26 cellular contexts compared by ENCODE assay signal in genomic region chr22:23288301-23289129, GRCh38.
"Had no signal": no experiment of that assay in that cellular context is flagged by ENCODE, and none has a peak within 500 bp of the region (broad histone marks: within the 10 kb centered on the region; RNA-seq: fewer than 3 reads in every experiment).

No MANE protein-coding gene starts in this region.

- ATAC-seq: activated CD4-positive, CD25-positive, alpha-beta regulatory T cell treated with anti-CD3 and anti-CD28 coated beads, Interleukin-2, amount 50 U/mL, for 24 hours; foreskin keratinocyte; pancreas; psoas muscle; stimulated activated naive CD8-positive, alpha-beta T cell treated with anti-CD3 and anti-CD28 coated beads, Interleukin-15, Interleukin-2, amounts not matched to agents 100 U/mL and 50 U/mL, for 24 hours had no signal

- H3K27me3 ChIP-seq: ascending aorta, cardiac muscle cell, foreskin keratinocyte, pancreas, spleen, upper lobe of left lung, vagina had no signal

- H3K4me3 ChIP-seq: ascending aorta, cardiac muscle cell, coronary artery, left ventricle myocardium inferior, pancreas, psoas muscle, spleen, thoracic aorta, upper lobe of left lung, vagina had no signal

- H3K9me3 ChIP-seq: ascending aorta, left ventricle myocardium inferior, pancreas, psoas muscle, spleen, thoracic aorta, upper lobe of left lung, vagina had no signal

- DNase-seq: activated CD4-positive, alpha-beta T cell treated with anti-CD3 and anti-CD28 coated beads for 48 hours; activated CD4-positive, alpha-beta T cell treated with anti-CD3 and anti-CD28 coated beads, Interleukin-2, amount 50 U/mL, for 48 hours; activated CD8-positive, alpha-beta memory T cell treated with anti-CD3 and anti-CD28 coated beads for 24 hours; activated effector memory CD4-positive, alpha-beta T cell treated with Interleukin-2 at 50 U/mL for 16 hours; activated naive CD4-positive, alpha-beta T cell treated with anti-CD3 and anti-CD28 coated beads for 36 hours; activated naive CD8-positive, alpha-beta T cell treated with anti-CD3 and anti-CD28 coated beads for 36 hours; foreskin keratinocyte; left ventricle myocardium inferior; naive B cell; nucleus accumbens; psoas muscle; spleen; stimulated activated naive CD8-positive, alpha-beta T cell treated with anti-CD3 and anti-CD28 coated beads, Interleukin-15, Interleukin-2, amounts not matched to agents 100 U/mL and 50 U/mL, for 24 hours; SW 1271; T1000; WERI-Rb-1 had no signal

- H3K27ac ChIP-seq: cardiac muscle cell, foreskin keratinocyte, pancreas, psoas muscle, spleen, WERI-Rb-1 had no signal

- H3K4me1 ChIP-seq: foreskin keratinocyte, pancreas, psoas muscle, upper lobe of left lung had no signal

- FAIRE-seq: endothelial cell of umbilical vein, islet of Langerhans, pancreas had no signal
